8 cellular contexts compared by ENCODE assay signal in the genomic region with DNA sequence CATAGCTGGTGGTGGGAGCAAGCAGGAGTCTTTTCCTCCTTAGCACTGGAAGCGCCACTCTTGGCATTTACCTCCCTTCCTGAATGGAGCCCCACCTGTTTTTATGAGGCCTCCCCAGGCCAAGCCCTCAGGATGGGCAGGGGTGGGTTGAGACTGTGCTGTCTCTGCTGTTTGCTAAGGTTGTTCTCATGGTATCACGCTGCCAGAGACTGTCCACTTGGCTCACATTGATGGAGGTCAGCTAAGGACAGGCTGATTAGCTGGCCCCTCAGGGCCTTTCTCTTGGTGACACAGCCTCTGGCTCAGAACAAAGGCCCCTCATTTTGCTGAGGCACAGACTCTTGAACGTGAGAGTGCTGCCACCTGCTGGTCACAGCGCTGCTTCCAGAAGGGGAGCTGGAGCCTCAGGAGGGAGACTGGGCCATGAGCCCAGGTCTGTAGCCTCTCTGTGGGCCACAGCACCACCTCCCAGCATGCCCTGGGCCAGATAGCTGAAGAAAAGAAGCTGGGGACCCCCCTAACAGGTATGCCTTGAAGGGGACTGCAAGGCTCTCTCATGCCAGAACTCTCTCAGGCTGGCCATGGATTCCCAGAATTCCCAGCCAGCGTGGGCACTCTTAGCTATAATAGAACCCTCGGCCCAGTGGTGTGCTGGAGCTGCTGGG.
DNase-seq lines count a peak whose midpoint lies in the region; ATAC-seq and TF ChIP-seq lines count a peak whose summit lies in the region.

No MANE protein-coding gene starts in this region.

- no peak overlapping the region for H3K9ac ChIP-seq in PC-3 (ENCODE audit: low read length)
- peak overlapping the region; percentile 45 for H3K9ac ChIP-seq in neural cell (ENCODE audit: low read length)

- peaks cover 55% of the 10 kb centered on the region for H3K4me1 ChIP-seq in PC-3 (ENCODE audit: insufficient read depth, low read length)

- peak; percentile 73 for ATAC-seq in GM21576 (IDR thresholded peaks at IDR 0.05; ENCODE audit: unreplicated experiment)
- peak; percentile 60 for ATAC-seq in PC-3
- peak; percentile 94 for ATAC-seq in stimulated activated naive CD8-positive, alpha-beta T cell treated with anti-CD3 and anti-CD28 coated beads, Interleukin-15, amount 100 ng/mL, for 72 hours

- DNase-seq in DMS153 (lab: John Stamatoyannopoulos, UW) (peak; percentile 68), PC-3 (peak; percentile 94), fibroblast of peridontal ligament (ENCODE audit: extremely low read depth) (peak; percentile 83)
- peak; percentile 80 for DNase-seq in Jurkat, Clone E6-1 (ENCODE audit: low read depth, low spot score)
- DNase-seq in activated T-cell treated with anti-CD3 and anti-CD28 coated beads, Interleukin-2, amount 50 U/mL, for 24 hours: peak; percentile 93
- peak; percentile 86 to 87 for DNase-seq in stimulated activated naive CD8-positive, alpha-beta T cell treated with anti-CD3 and anti-CD28 coated beads, Interleukin-15, amount 100 ng/mL, for 72 hours

- H3K27me3 ChIP-seq in PC-3 (ENCODE audit: low read length): no peaks in the 10 kb centered on the region
- H3K27me3 ChIP-seq in neural cell (ENCODE audit: insufficient read depth, low read depth, low read length): no peaks in the 10 kb centered on the region

- H3K36me3 Mint-ChIP-seq in activated T-cell treated with anti-CD3 and anti-CD28 coated beads, Interleukin-2, amount 50 U/mL, for 24 hours (ENCODE audit: low read depth): no peaks in the 10 kb centered on the region

- POLR2A ChIA-PET in PC-3 (lab: Charles Lee; ENCODE audit: unreplicated experiment): no interaction called here

- BruUV-seq in PC-3 (replicated peaks; lab: Mats Ljungman, UMichigan): no TSS peak

- no peaks in the 10 kb centered on the region for H3K9me3 Mint-ChIP-seq in activated T-cell treated with anti-CD3 and anti-CD28 coated beads, Interleukin-2, amount 50 U/mL, for 24 hours
- no peaks in the 10 kb centered on the region for H3K9me3 Mint-ChIP-seq in stimulated activated naive CD8-positive, alpha-beta T cell treated with anti-CD3 and anti-CD28 coated beads, Interleukin-15, amount 100 ng/mL, for 72 hours

- H3K27ac ChIP-seq in PC-3 (ENCODE audit: low read length) (peak overlapping the region; percentile 92; the same call in 1 of the 2 replicates), neural cell (ENCODE audit: low read length) (peak overlapping the region; percentile 38)

- H3K27ac Mint-ChIP-seq in activated T-cell treated with anti-CD3 and anti-CD28 coated beads, Interleukin-2, amount 50 U/mL, for 24 hours: no peak overlapping the region
- H3K27ac Mint-ChIP-seq in stimulated activated naive CD8-positive, alpha-beta T cell treated with anti-CD3 and anti-CD28 coated beads, Interleukin-15, amount 100 ng/mL, for 72 hours: no peak overlapping the region

- no peaks in the 10 kb centered on the region for H3F3A ChIP-seq in PC-3 (ENCODE audit: low read length, unreplicated experiment)
- H3F3A ChIP-seq in neural cell (ENCODE audit: insufficient read depth, low read length, poor library complexity, severe bottlenecking): no peaks in the 10 kb centered on the region

- peaks cover 6% of the 10 kb centered on the region for H3K4me1 Mint-ChIP-seq in activated T-cell treated with anti-CD3 and anti-CD28 coated beads, Interleukin-2, amount 50 U/mL, for 24 hours (ENCODE audit: low read depth)
- peaks cover 5% of the 10 kb centered on the region for H3K4me1 Mint-ChIP-seq in stimulated activated naive CD8-positive, alpha-beta T cell treated with anti-CD3 and anti-CD28 coated beads, Interleukin-15, amount 100 ng/mL, for 72 hours

- H3K9me2 ChIP-seq in PC-3 (replicated peaks; ENCODE audit: low read length) (no peaks in the 10 kb centered on the region), neural cell (ENCODE audit: insufficient read depth, low read length) (no peaks in the 10 kb centered on the region)

- no peak overlapping the region for H3K4me3 ChIP-seq in Jurkat, Clone E6-1 (ENCODE audit: low read length)
- H3K4me3 ChIP-seq in PC-3 (ENCODE audit: low read length): no peak overlapping the region
- H3K4me3 ChIP-seq in neural cell (ENCODE audit: low read length): no peak overlapping the region

- H4K20me1 ChIP-seq in PC-3 (ENCODE audit: low read length) (no peaks in the 10 kb centered on the region), neural cell (ENCODE audit: insufficient read depth) (no peaks in the 10 kb centered on the region)

- TF ChIP-seq CTCF in PC-3 (conservative IDR thresholded peaks at IDR 0.05; ENCODE audit: low read depth, low read length): peak; percentile 98
- TF ChIP-seq CTCF in neural cell (IDR thresholded peaks at IDR 0.05; ENCODE audit: poor library complexity, severe bottlenecking): peak; percentile 97

- H3K4me3 Mint-ChIP-seq in activated T-cell treated with anti-CD3 and anti-CD28 coated beads, Interleukin-2, amount 50 U/mL, for 24 hours: no peak overlapping the region
- no peak overlapping the region for H3K4me3 Mint-ChIP-seq in stimulated activated naive CD8-positive, alpha-beta T cell treated with anti-CD3 and anti-CD28 coated beads, Interleukin-15, amount 100 ng/mL, for 72 hours

- peak; percentile 97 for TF ChIP-seq RAD21 in neural cell (conservative IDR thresholded peaks at IDR 0.05)

- peak; percentile 23 for TF ChIP-seq EP300 in neural cell (conservative IDR thresholded peaks at IDR 0.05; ENCODE audit: poor library complexity, severe bottlenecking)

- H2AFZ ChIP-seq in PC-3 (ENCODE audit: low read length) (peak overlapping the region; percentile 55; the same call in 1 of the 2 replicates), neural cell (ENCODE audit: low read depth, low read length) (peak overlapping the region; percentile 49)

- H3K9me3 ChIP-seq in PC-3 (ENCODE audit: low read length): no peaks in the 10 kb centered on the region
- H3K9me3 ChIP-seq in neural cell (ENCODE audit: low read length): no peaks in the 10 kb centered on the region

- H3K36me3 ChIP-seq in PC-3 (ENCODE audit: low read depth, low read length) (no peaks in the 10 kb centered on the region), neural cell (ENCODE audit: insufficient read depth, low read length) (no peaks in the 10 kb centered on the region)

- no peaks in the 10 kb centered on the region for H3K27me3 Mint-ChIP-seq in activated T-cell treated with anti-CD3 and anti-CD28 coated beads, Interleukin-2, amount 50 U/mL, for 24 hours
- peaks cover 8% of the 10 kb centered on the region for H3K27me3 Mint-ChIP-seq in stimulated activated naive CD8-positive, alpha-beta T cell treated with anti-CD3 and anti-CD28 coated beads, Interleukin-15, amount 100 ng/mL, for 72 hours

- intact Hi-C loops in PC-3 (cut with micrococcal nuclease): loop anchor here (1.0 to 10.0 kb wide), 2 partner anchors 80 to 125 kb away; no protein-coding TSS in a partner anchor

- H3K79me2 ChIP-seq in PC-3 (ENCODE audit: low read length) (no peaks in the 10 kb centered on the region), neural cell (replicated peaks; ENCODE audit: insufficient read depth, low read length) (no peaks in the 10 kb centered on the region)

- CTCF ChIA-PET in PC-3 (lab: Charles Lee): interaction anchor here (0.6 to 2.9 kb wide), 7 partner anchors 14 to 346 kb away, joined by 3 to 37 read pairs (median 4); no protein-coding TSS in a partner anchor

- H3K4me2 ChIP-seq in PC-3 (ENCODE audit: low read length): peak overlapping the region; percentile 60; the same call in 1 of the 2 replicates
- H3K4me2 ChIP-seq in neural cell (ENCODE audit: low read length): no peak overlapping the region

TF ChIP-seq in neural cell, 6 proteins besides CTCF, POLR2A, EP300 and RAD21:
- peak; percentile 99 for TF ChIP-seq SMC3 (conservative IDR thresholded peaks at IDR 0.05; ENCODE audit: poor library complexity)
- TF ChIP-seq POLR2AphosphoS5 (IDR thresholded peaks at IDR 0.05): no peak
- TF ChIP-seq TAF1 (IDR thresholded peaks at IDR 0.05; ENCODE audit: low read depth): peak; percentile 11
